In the genomic region with DNA sequence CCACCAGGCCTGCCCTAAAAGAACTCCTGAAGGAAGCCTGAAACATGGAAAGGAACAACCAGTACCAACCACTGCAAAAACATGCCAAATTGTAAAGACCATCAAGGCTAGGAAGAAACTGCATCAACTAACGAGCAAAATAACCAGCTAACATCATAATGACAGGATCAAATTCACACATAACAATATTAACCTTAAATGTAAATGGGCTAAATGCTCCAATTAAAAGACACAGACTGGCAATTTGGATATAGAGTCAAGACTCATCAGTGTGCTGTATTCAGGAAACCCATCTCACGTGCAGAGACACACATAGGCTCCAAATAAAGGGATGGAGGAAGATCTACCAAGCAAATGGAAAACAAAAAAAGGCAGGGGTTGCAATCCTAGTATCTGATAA, we compare ENCODE assay signal across 1 cellular context.
A peak's percentile ranks its signal among the peaks of the same experiment; 100 is the strongest.
TF ChIP-seq lines count a peak whose summit lies in the region.

No MANE protein-coding gene starts in this region.

TF ChIP-seq in K562, 482 proteins besides CTCF, POLR2A, EP300 and RAD21:
- peak; percentile 90 for TF ChIP-seq ZNF507 (tag; conservative IDR thresholded peaks at IDR 0.05)
